20 cellular contexts compared by ENCODE assay signal in the genomic region with DNA sequence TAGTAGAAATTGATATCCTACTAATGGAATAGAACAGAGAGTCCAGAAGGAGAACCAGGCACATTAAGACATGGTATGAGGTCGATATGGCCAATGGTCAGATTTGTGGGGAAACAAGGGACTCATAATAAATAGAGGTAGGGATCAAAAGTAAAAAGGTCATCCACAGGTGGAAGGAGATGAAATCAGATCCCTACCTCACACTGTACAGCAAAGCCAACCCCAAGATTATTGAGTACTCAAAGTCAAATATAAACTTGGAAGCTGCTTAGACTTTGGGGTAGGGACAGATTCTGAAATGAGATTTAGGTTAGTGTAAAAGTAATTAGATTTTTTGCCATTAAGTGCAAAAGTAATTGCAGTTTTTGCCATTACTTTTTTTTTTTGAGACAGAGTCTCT.
"Had no signal": no experiment of that assay in that cellular context is flagged by ENCODE, and none has a peak within 500 bp of the region (broad histone marks: within the 10 kb centered on the region; RNA-seq: fewer than 3 reads in every experiment).

No MANE protein-coding gene starts in this region.

- ATAC-seq: effector memory CD8-positive, alpha-beta T cell; pancreas; sciatic nerve; T-cell had no signal

- H3K27ac ChIP-seq: neutrophil, testis had no signal

- H3K9me3 ChIP-seq: colonic mucosa, esophagus muscularis mucosa, neutrophil, pancreas, testis had no signal

- H3K9me3 Mint-ChIP-seq: activated T-helper 2 cell treated with anti-CD3 and anti-CD28 coated beads, Interferon-gamma antibody, Interleukin-2, Interleukin-4, amounts not matched to agents 10 μg/mL and 5 μg/mL and 100 μg/mL, durations not matched to agents 14 hours and 24 hours and 36 hours; effector memory CD8-positive, alpha-beta T cell had no signal

- H3K27ac Mint-ChIP-seq: activated T-helper 2 cell treated with anti-CD3 and anti-CD28 coated beads, Interferon-gamma antibody, Interleukin-2, Interleukin-4, amounts not matched to agents 10 μg/mL and 5 μg/mL and 100 μg/mL, durations not matched to agents 14 hours and 24 hours and 36 hours; nephron; T-cell; T-helper 2 cell treated with Interferon-gamma antibody and Interleukin-4, amounts not matched to agents 5 μg/mL and 100 μg/mL, for 36 hours had no signal

- DNase-seq: activated CD4-positive, alpha-beta T cell treated with anti-CD3 and anti-CD28 coated beads for 1 hour; activated naive CD4-positive, alpha-beta T cell treated with Interleukin-2 at 50 U/mL for 16 hours; activated T-cell treated with anti-CD3 and anti-CD28 coated beads, Interleukin-2, amount 50 U/mL, for 1 hour; amygdala; colonic mucosa; dorsolateral prefrontal cortex; effector memory CD8-positive, alpha-beta T cell; head of caudate nucleus; mesenchymal stem cell; stimulated activated CD4-positive, alpha-beta T cell treated with anti-CD3 and anti-CD28 coated beads, Interleukin-4, amount 100 ng/mL, for 1 hour; stimulated activated naive CD4-positive, alpha-beta T cell; T-cell; testis had no signal

- H3K27me3 Mint-ChIP-seq: effector memory CD8-positive, alpha-beta T cell; T-cell had no signal

- H3K4me3 Mint-ChIP-seq: effector memory CD8-positive, alpha-beta T cell; nephron; T-cell; T-helper 2 cell treated with Interferon-gamma antibody and Interleukin-4, amounts not matched to agents 5 μg/mL and 100 μg/mL, for 36 hours had no signal

- H3K27me3 ChIP-seq: colonic mucosa, dorsolateral prefrontal cortex, esophagus muscularis mucosa, neutrophil, pancreas, testis had no signal

- H3K4me3 ChIP-seq: colonic mucosa, dorsolateral prefrontal cortex, esophagus muscularis mucosa, pancreas, testis had no signal

- H3K36me3 ChIP-seq: colonic mucosa, pancreas had no signal

- H3K4me1 ChIP-seq: pancreas had no signal
